ENCODE assay signal across 8 cellular contexts in genomic region chr13:112588490-112589297, GRCh38. TPM values are rescaled to one million over a fixed set of nuclear protein-coding genes. Genes with fewer than 3 reads are reported as not detected.
DNase-seq lines count a peak whose midpoint lies in the region; ATAC-seq and TF ChIP-seq lines count a peak whose summit lies in the region.

No MANE protein-coding gene starts in this region.

- no peak for TF ChIP-seq POLR2A in sigmoid colon (IDR thresholded peaks at IDR 0.05)

- H3K9ac ChIP-seq in fibroblast of lung (ENCODE audit: insufficient read depth, low read length) = peak overlapping the region; percentile 92

- TF ChIP-seq CTCF in cardiac muscle cell (IDR thresholded peaks at IDR 0.05; ENCODE audit: low read depth, low read length) = no peak
- no peak for TF ChIP-seq CTCF in fibroblast of lung (conservative IDR thresholded peaks at IDR 0.05 in 1 of 2, IDR thresholded peaks at IDR 0.05 in 1 of 2; ENCODE audit: low read depth in 1 of 2, low read length in 2 of 2)
- no peak for TF ChIP-seq CTCF in sigmoid colon (IDR thresholded peaks at IDR 0.05)

- intact Hi-C loops in cardiac septum (cut with DNase I) = loop anchor here (2.0 kb wide), 1 partner anchor 18 kb away; no protein-coding TSS in a partner anchor
- intact Hi-C loops in sigmoid colon (cut with DNase I) = loop anchor here (5.0 kb wide), 1 partner anchor 99 kb away; no protein-coding TSS in a partner anchor

- H3K4me2 ChIP-seq in fibroblast of lung (ENCODE audit: extremely low read depth, insufficient read depth, low read length) = peak overlapping the region; percentile 90

- H4K20me1 ChIP-seq in fibroblast of lung (ENCODE audit: control insufficient read depth, extremely low read depth, insufficient read depth, low read length) = no peaks in the 10 kb centered on the region

- WGBS in sigmoid colon, 2 donors = 78 to 85% methylated on average over 33 of the region's 33 CpGs

- H3K4me3 ChIP-seq in cardiac muscle cell = peak overlapping the region; percentile 56
- H3K4me3 ChIP-seq in fibroblast of lung (replicated peaks in 1 of 4; ENCODE audit: control extremely low read depth in 1 of 4, insufficient read depth in 1 of 4, low read depth in 3 of 4, low read length in 4 of 4) = peak overlapping the region; percentile 89 to 99 (median 94)
- peak overlapping the region; percentile 78 to 90 (median 88) for H3K4me3 ChIP-seq in sigmoid colon

- peak overlapping the region; percentile 90 for H2AFZ ChIP-seq in fibroblast of lung (ENCODE audit: low read length)

- no peak for TF ChIP-seq EP300 in sigmoid colon (IDR thresholded peaks at IDR 0.05)

- no peak for ATAC-seq in GM18520 (IDR thresholded peaks at IDR 0.05; ENCODE audit: unreplicated experiment)

- H3K4me1 ChIP-seq in cardiac muscle cell (ENCODE audit: low read depth) = no peaks in the 10 kb centered on the region
- H3K4me1 ChIP-seq in fibroblast of lung (ENCODE audit: control insufficient read depth, extremely low read depth, insufficient read depth, low read length) = no peaks in the 10 kb centered on the region
- H3K4me1 ChIP-seq in sigmoid colon = peaks cover 0 to 23% (median 17%) of the 10 kb centered on the region in 4 donors

- H3K27ac ChIP-seq in cardiac muscle cell (peak overlapping the region; percentile 92), fibroblast of lung (ENCODE audit: insufficient read depth, low read length) (peak overlapping the region; percentile 95), sigmoid colon (peak overlapping the region; percentile 96 to 99 (median 98))

- DNase-seq in cardiac muscle cell (ENCODE audit: low read depth in 1 of 2, low spot score in 1 of 2) (no peak), cardiac septum (ENCODE audit: low spot score) (no peak), SK-N-DZ (ENCODE audit: low spot score) (peak; percentile 21), fibroblast of lung (ENCODE audit: low read depth in 2 of 2) (peak in 1 of 2 donors; percentile 21), sigmoid colon (no peak), NCI-H524 (lab: John Stamatoyannopoulos, UW) (no peak)
- DNase-seq in activated CD4-positive, alpha-beta T cell treated with anti-CD3 and anti-CD28 coated beads for 4 hours = no peak

- H3K9me3 ChIP-seq in cardiac muscle cell (ENCODE audit: low read depth) (no peaks in the 10 kb centered on the region), fibroblast of lung (ENCODE audit: control insufficient read depth, insufficient read depth, low read depth, low read length) (no peaks in the 10 kb centered on the region), sigmoid colon (no peaks in the 10 kb centered on the region)

- H3K27me3 ChIP-seq in cardiac muscle cell = peaks cover 3% of the 10 kb centered on the region
- H3K27me3 ChIP-seq in fibroblast of lung (ENCODE audit: control insufficient read depth, insufficient read depth, low read length) = no peaks in the 10 kb centered on the region
- H3K27me3 ChIP-seq in sigmoid colon = no peaks in the 10 kb centered on the region

- peaks cover 33% of the 10 kb centered on the region for H3K79me2 ChIP-seq in fibroblast of lung (ENCODE audit: control insufficient read depth, insufficient read depth, low read length)

- no peaks in the 10 kb centered on the region for H3K36me3 ChIP-seq in cardiac muscle cell
- H3K36me3 ChIP-seq in fibroblast of lung (ENCODE audit: control insufficient read depth, insufficient read depth, low read length) = no peaks in the 10 kb centered on the region
- no peaks in the 10 kb centered on the region for H3K36me3 ChIP-seq in sigmoid colon

RNA-seq across cellular contexts. Expression of gene TUBGCP3, which starts 0.7 kb away (rescaled TPM):
- total RNA-seq in cardiac muscle cell (9.9 and 12.9 TPM in 2 replicates), cardiac septum (20.7 TPM), fibroblast of lung (13.1 and 17.2 TPM in 2 replicates), sigmoid colon (10 to 100 TPM; 23.8 to 33.5 (median 24.4) TPM)
- polyA plus RNA-seq in cardiac muscle cell (12.5 and 16.7 TPM in 2 replicates), fibroblast of lung (14.5 and 19.1 TPM in 2 replicates), sigmoid colon (10 to 100 TPM in 2 of 3 donors, 1 to 10 TPM in 1; 7.2 to 14.4 (median 13.4) TPM)
- 20.4 and 26.1 TPM in 2 replicates for polyA plus RNA-seq in SK-N-DZ (2014; cell fraction: cytosol; rRNA removed)
- polyA plus RNA-seq in SK-N-DZ (2014; cell fraction: nucleus; rRNA removed) = 33.0 and 85.3 TPM in 2 replicates
- polyA plus RNA-seq in fibroblast of lung (2012) = 11.8 and 15.8 TPM in 2 replicates
- polyA minus RNA-seq in fibroblast of lung (ENCODE audit: low replicate concordance) = 23.4 and 45.2 TPM in 2 replicates
